21 cellular contexts compared by ENCODE assay signal in genomic region chr6:168181776-168182765, GRCh38.
"Had no signal": no experiment of that assay in that cellular context is flagged by ENCODE, and none has a peak within 500 bp of the region (broad histone marks: within the 10 kb centered on the region; RNA-seq: fewer than 3 reads in every experiment).

No MANE protein-coding gene starts in this region.

- H3K4me1 Mint-ChIP-seq: activated CD4-positive, alpha-beta T cell treated with anti-CD3 and anti-CD28 coated beads for 36 hours; activated naive CD8-positive, alpha-beta T cell treated with anti-CD3 and anti-CD28 coated beads for 36 hours; immature natural killer cell; naive thymus-derived CD4-positive, alpha-beta T cell had no signal

- H3K9me3 Mint-ChIP-seq: activated CD4-positive, alpha-beta memory T cell treated with anti-CD3 and anti-CD28 coated beads for 36 hours; activated naive CD8-positive, alpha-beta T cell treated with anti-CD3 and anti-CD28 coated beads for 36 hours; activated T-cell treated with anti-CD3 and anti-CD28 coated beads, Interleukin-2, amount 50 U/mL, for 72 hours; immature natural killer cell; T-helper 1 cell treated with Interleukin-12 subunit alpha and Interleukin-12 subunit beta and Interleukin-4 antibody, amounts not matched to agents 30 μg/mL and 1 μg/mL, for 36 hours had no signal

- H3K27ac ChIP-seq: body of pancreas, right atrium auricular region, skin epidermis, WERI-Rb-1 had no signal

- H3K4me1 ChIP-seq: body of pancreas, right atrium auricular region had no signal

- H3K27ac Mint-ChIP-seq: activated CD4-positive, alpha-beta memory T cell treated with anti-CD3 and anti-CD28 coated beads for 36 hours; activated CD4-positive, alpha-beta T cell treated with anti-CD3 and anti-CD28 coated beads for 36 hours; activated naive CD8-positive, alpha-beta T cell treated with anti-CD3 and anti-CD28 coated beads for 36 hours; activated T-cell treated with anti-CD3 and anti-CD28 coated beads, Interleukin-2, amount 50 U/mL, for 72 hours; naive thymus-derived CD4-positive, alpha-beta T cell; T-helper 1 cell treated with Interleukin-12 subunit alpha and Interleukin-12 subunit beta and Interleukin-4 antibody, amounts not matched to agents 30 μg/mL and 1 μg/mL, for 36 hours; type B pancreatic cell had no signal

- FAIRE-seq: frontal cortex had no signal

- H3K27me3 ChIP-seq: body of pancreas, right atrium auricular region had no signal

- ATAC-seq: activated CD4-positive, alpha-beta T cell treated with anti-CD3 and anti-CD28 coated beads for 36 hours; activated T-cell treated with anti-CD3 and anti-CD28 coated beads, Interleukin-2, amount 50 U/mL, for 72 hours; body of pancreas; mucosa of descending colon; naive thymus-derived CD4-positive, alpha-beta T cell had no signal

- H3K36me3 ChIP-seq: right atrium auricular region, WERI-Rb-1 had no signal

- H3K36me3 Mint-ChIP-seq: activated CD4-positive, alpha-beta memory T cell treated with anti-CD3 and anti-CD28 coated beads for 36 hours; activated naive CD8-positive, alpha-beta T cell treated with anti-CD3 and anti-CD28 coated beads for 36 hours; immature natural killer cell; naive thymus-derived CD4-positive, alpha-beta T cell; type B pancreatic cell had no signal

- H3K4me3 ChIP-seq: body of pancreas, mucosa of descending colon, right atrium auricular region, skin epidermis had no signal

- DNase-seq: activated CD4-positive, alpha-beta memory T cell treated with anti-CD3 and anti-CD28 coated beads for 36 hours; activated CD4-positive, alpha-beta T cell treated with anti-CD3 and anti-CD28 coated beads for 36 hours; activated naive CD8-positive, alpha-beta T cell treated with anti-CD3 and anti-CD28 coated beads for 36 hours; activated T-cell treated with anti-CD3 and anti-CD28 coated beads, Interleukin-2, amount 50 U/mL, for 72 hours; amygdala; body of pancreas; dermis blood vessel endothelial cell; immature natural killer cell; mammary epithelial cell; naive thymus-derived CD4-positive, alpha-beta T cell; posterior cingulate gyrus; stimulated activated CD4-positive, alpha-beta T cell treated with anti-CD3 and anti-CD28 coated beads, Interleukin-4, amount 100 ng/mL, for 4 hours; stimulated activated CD8-positive, alpha-beta memory T cell treated with anti-CD3 and anti-CD28 coated beads, Interleukin-4, amount 100 ng/mL, for 48 hours; stimulated activated naive CD4-positive, alpha-beta T cell treated with Interleukin-2 at 50 U/mL for 16 hours; WERI-Rb-1 had no signal

- H3K4me3 Mint-ChIP-seq: activated CD4-positive, alpha-beta memory T cell treated with anti-CD3 and anti-CD28 coated beads for 36 hours; activated CD4-positive, alpha-beta T cell treated with anti-CD3 and anti-CD28 coated beads for 36 hours; activated naive CD8-positive, alpha-beta T cell treated with anti-CD3 and anti-CD28 coated beads for 36 hours; activated T-cell treated with anti-CD3 and anti-CD28 coated beads, Interleukin-2, amount 50 U/mL, for 72 hours; immature natural killer cell; naive thymus-derived CD4-positive, alpha-beta T cell; T-helper 1 cell treated with Interleukin-12 subunit alpha and Interleukin-12 subunit beta and Interleukin-4 antibody, amounts not matched to agents 30 μg/mL and 1 μg/mL, for 36 hours; type B pancreatic cell had no signal

- H3K9me3 ChIP-seq: body of pancreas, mucosa of descending colon, right atrium auricular region had no signal
